16 cellular contexts compared by ENCODE assay signal in genomic region chr1:91428182-91428798, GRCh38. TPM values are rescaled to one million over a fixed set of nuclear protein-coding genes. Genes with fewer than 3 reads are reported as not detected.
A peak's percentile ranks its signal among the peaks of the same experiment; 100 is the strongest.
DNase-seq lines count a peak whose midpoint lies in the region.
"Had no signal": no experiment of that assay in that cellular context is flagged by ENCODE, and none has a peak within 500 bp of the region (broad histone marks: within the 10 kb centered on the region; RNA-seq: fewer than 3 reads in every experiment).

No MANE protein-coding gene starts in this region.

- peak; percentile 38 for DNase-seq in NCI-H2107 treated with DMSO at 0.1 percent for 48 hours (lab: John Stamatoyannopoulos, UW; ENCODE audit: unreplicated experiment)
- DNase-seq in NCI-H2107 (lab: John Stamatoyannopoulos, UW), result no peak
- DNase-seq in ecto neural progenitor cell (ENCODE audit: low spot score), result peak; percentile 60
- DNase-seq in neuronal stem cell (ENCODE audit: low spot score), result peak; percentile 17
- no peak for DNase-seq in NCI-H446 treated with DMSO at 0.1 percent for 48 hours (lab: John Stamatoyannopoulos, UW)
- DNase-seq in stimulated activated CD4-positive, alpha-beta T cell treated with anti-CD3 and anti-CD28 coated beads, Interleukin-2, amount 100 ng/mL, for 24 hours, result no peak
- no peak for DNase-seq in activated naive CD4-positive, alpha-beta T cell (lab: John Stamatoyannopoulos, UW)
- DNase-seq: activated naive CD4-positive, alpha-beta T cell treated with anti-CD3 and anti-CD28 coated beads, Interleukin-2, amount 10 ng/mL, durations not matched to agents 7 days and 5 days; glutamatergic neuron; KBM-7; NCI-H1436; NK-92 treated with Interleukin-12 subunit alpha and Interleukin-12 subunit beta, amount 100 ng/mL, for 24 hours; occipital lobe; T-helper 17 cell had no signal

- no peak overlapping the region for H4K8ac ChIP-seq in neuronal stem cell (ENCODE audit: low read depth, low read length)

- H3K23ac ChIP-seq in neuronal stem cell (ENCODE audit: low read depth, low read length, poor library complexity), result no peak overlapping the region

- peak overlapping the region; percentile 19 for H3K18ac ChIP-seq in neuronal stem cell (ENCODE audit: low read length)

- H3K4me3 ChIP-seq in HUES48 (ENCODE audit: low read depth, low read length) (no peak overlapping the region), neuronal stem cell (ENCODE audit: low read length in 2 of 2) (no peak overlapping the region)
- H3K4me3 ChIP-seq: tibial nerve had no signal

- H3K4me2 ChIP-seq in neuronal stem cell (ENCODE audit: insufficient read depth, low read length, poor library complexity, severe bottlenecking), result peak overlapping the region; percentile 11

- no peak overlapping the region for H4K91ac ChIP-seq in neuronal stem cell (ENCODE audit: low read depth, low read length, poor library complexity)

- no peak overlapping the region for H2AK5ac ChIP-seq in neuronal stem cell (ENCODE audit: low read depth, low read length)

- no peak overlapping the region for H2BK5ac ChIP-seq in neuronal stem cell (ENCODE audit: low read length)

- H3K79me1 ChIP-seq in neuronal stem cell (ENCODE audit: low read depth, low read length), result no peaks in the 10 kb centered on the region

- no peak overlapping the region for H3K4ac ChIP-seq in neuronal stem cell (ENCODE audit: low read length)

- H2BK15ac ChIP-seq in neuronal stem cell (ENCODE audit: low read length), result no peak overlapping the region

- no peaks in the 10 kb centered on the region for H3K36me3 ChIP-seq in HUES48 (ENCODE audit: control insufficient read depth, insufficient read depth, low read length)
- no peaks in the 10 kb centered on the region for H3K36me3 ChIP-seq in neuronal stem cell (replicated peaks in 1 of 2; ENCODE audit: control insufficient read depth in 2 of 2, insufficient read depth in 2 of 2, low read length in 2 of 2)
- H3K36me3 ChIP-seq: tibial nerve had no signal

- H3K27ac ChIP-seq in HUES48 (ENCODE audit: low read depth, low read length) (peak overlapping the region; percentile 66), neuronal stem cell (replicated peaks; ENCODE audit: low read length) (no peak overlapping the region)
- H3K27ac ChIP-seq: tibial nerve had no signal

- H3K27me3 ChIP-seq in HUES48 (ENCODE audit: control insufficient read depth, insufficient read depth, low read length) (no peaks in the 10 kb centered on the region), neuronal stem cell (ENCODE audit: control insufficient read depth in 3 of 3, insufficient read depth in 3 of 3, low read depth in 1 of 3, low read length in 3 of 3) (peaks cover 0 to 2% (median 0%) of the 10 kb centered on the region in 3 experiments)
- H3K27me3 ChIP-seq: tibial nerve had no signal

- H2BK120ac ChIP-seq in neuronal stem cell (ENCODE audit: low read depth, low read length), result no peak overlapping the region

- no CpG with 5 or more reads among the region's 13 CpGs for WGBS in neuronal stem cell (ENCODE audit: extremely low coverage in 2 of 2, insufficient read length in 2 of 2, insufficient replicate concordance in 1 of 2), 2 donors

- H2AFZ ChIP-seq in neuronal stem cell (ENCODE audit: low read length), result peak overlapping the region; percentile 88

- H3K4me1 ChIP-seq in HUES48 (ENCODE audit: control insufficient read depth, insufficient read depth, low read length) (peaks cover 7% of the 10 kb centered on the region; the same call in 1 of the 2 replicates), neuronal stem cell (ENCODE audit: control insufficient read depth in 2 of 2, insufficient read depth in 1 of 2, low read depth in 1 of 2, low read length in 2 of 2) (peaks cover 0 to 6% of the 10 kb centered on the region in 2 donors)
- H3K4me1 ChIP-seq: tibial nerve had no signal

- H2BK12ac ChIP-seq in neuronal stem cell (ENCODE audit: low read length), result no peak overlapping the region

- H3K9ac ChIP-seq in HUES48 (ENCODE audit: low read depth, low read length) (peak overlapping the region; percentile 44; the same call in 1 of the 2 replicates), neuronal stem cell (ENCODE audit: low read depth, low read length, poor library complexity) (no peak overlapping the region)

- no peak overlapping the region for H3K14ac ChIP-seq in neuronal stem cell (ENCODE audit: low read length)

- H3K9me3 ChIP-seq in HUES48 (ENCODE audit: control insufficient read depth, insufficient read depth, low read length), result no peaks in the 10 kb centered on the region
- no peaks in the 10 kb centered on the region for H3K9me3 ChIP-seq in neuronal stem cell (replicated peaks in 1 of 2; ENCODE audit: control insufficient read depth in 2 of 2, insufficient read depth in 1 of 2, low read depth in 1 of 2, low read length in 2 of 2)
- H3K9me3 ChIP-seq: tibial nerve had no signal

RNA-seq across cellular contexts. Expression of gene HFM1, which starts 23.7 kb away (rescaled TPM):
- 4.1 TPM for polyA plus RNA-seq in neuronal stem cell (2013, experiment 1 of 2)
- 3.9 TPM for polyA plus RNA-seq in neuronal stem cell (2013, experiment 2 of 2)

Comparison
In these comparisons a context has a peak if more than half of its experiments do, and no peak if none do; other contexts are left out.
1. DNase-seq: peak in NCI-H2107 treated with DMSO at 0.1 percent for 48 hours (single experiment), ecto neural progenitor cell (single experiment) and neuronal stem cell (single experiment); none in NCI-H2107 (single experiment), NCI-H446 treated with DMSO at 0.1 percent for 48 hours (single experiment), stimulated activated CD4-positive, alpha-beta T cell treated with anti-CD3 and anti-CD28 coated beads, Interleukin-2, amount 100 ng/mL, for 24 hours (0 of 2) and activated naive CD4-positive, alpha-beta T cell (0 of 4).